Comparison of ENCODE assay signal across 1 cellular context in genomic region chr1:20787100-20787774, GRCh38.
TF ChIP-seq lines count a peak whose summit lies in the region.

A gene with protein sequence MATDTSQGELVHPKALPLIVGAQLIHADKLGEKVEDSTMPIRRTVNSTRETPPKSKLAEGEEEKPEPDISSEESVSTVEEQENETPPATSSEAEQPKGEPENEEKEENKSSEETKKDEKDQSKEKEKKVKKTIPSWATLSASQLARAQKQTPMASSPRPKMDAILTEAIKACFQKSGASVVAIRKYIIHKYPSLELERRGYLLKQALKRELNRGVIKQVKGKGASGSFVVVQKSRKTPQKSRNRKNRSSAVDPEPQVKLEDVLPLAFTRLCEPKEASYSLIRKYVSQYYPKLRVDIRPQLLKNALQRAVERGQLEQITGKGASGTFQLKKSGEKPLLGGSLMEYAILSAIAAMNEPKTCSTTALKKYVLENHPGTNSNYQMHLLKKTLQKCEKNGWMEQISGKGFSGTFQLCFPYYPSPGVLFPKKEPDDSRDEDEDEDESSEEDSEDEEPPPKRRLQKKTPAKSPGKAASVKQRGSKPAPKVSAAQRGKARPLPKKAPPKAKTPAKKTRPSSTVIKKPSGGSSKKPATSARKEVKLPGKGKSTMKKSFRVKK (minus strand): TSS chr1:20787307. CDS start chr1:20780440, 6,867 bp downstream.

TF ChIP-seq in K562, 482 proteins besides CTCF, POLR2A, EP300 and RAD21 (continued from another document and continues in another):
- TF ChIP-seq THAP12 (CRISPR knock-in tag; IDR thresholded peaks at IDR 0.05) (peak; percentile 83), TAF7 (tag; IDR thresholded peaks at IDR 0.05) (peak; percentile 60; the same call in 1 of the 2 replicates), NFIX (CRISPR knock-in tag; IDR thresholded peaks at IDR 0.05; ENCODE audit: low read depth) (no peak), KAT7 (CRISPR knock-in tag; IDR thresholded peaks at IDR 0.05; ENCODE audit: borderline replicate concordance) (no peak), SPI1 (IDR thresholded peaks at IDR 0.05; ENCODE audit: borderline replicate concordance, low read depth, low read length) (no peak), FOXJ2 (tag; IDR thresholded peaks at IDR 0.05) (no peak), KDM2B (CRISPR knock-in tag; IDR thresholded peaks at IDR 0.05) (peak; percentile 92; the same call in 1 of the 2 replicates), ZNF408 (CRISPR knock-in tag; IDR thresholded peaks at IDR 0.05; ENCODE audit: low read depth) (no peak), ILK (tag; IDR thresholded peaks at IDR 0.05; ENCODE audit: borderline replicate concordance, low read depth) (no peak), ZKSCAN3 (CRISPR knock-in tag; IDR thresholded peaks at IDR 0.05) (no peak), GABPB2 (CRISPR knock-in tag; conservative IDR thresholded peaks at IDR 0.05) (no peak), MYNN (IDR thresholded peaks at IDR 0.05) (no peak), MYNN (CRISPR knock-in tag; IDR thresholded peaks at IDR 0.05) (no peak), GTF2A2 (tag; IDR thresholded peaks at IDR 0.05) (peak; percentile 56; the same call in 1 of the 2 replicates), TRIM24 (IDR thresholded peaks at IDR 0.05) (no peak), MLX (CRISPR knock-in tag; conservative IDR thresholded peaks at IDR 0.05) (no peak), HMGN3 (IDR thresholded peaks at IDR 0.05; ENCODE audit: borderline replicate concordance, extremely low read depth, insufficient read length, low read depth, low read length) (peak; percentile 28), MCM3 (IDR thresholded peaks at IDR 0.05) (no peak), RBM15 (IDR thresholded peaks at IDR 0.05; ENCODE audit: insufficient read depth, low read length) (no peak), CHCHD3 (CRISPR knock-in tag; IDR thresholded peaks at IDR 0.05) (no peak), PML (IDR thresholded peaks at IDR 0.05; ENCODE audit: low read length) (0 out of 2 replicates have a peak, but pooled peaks have one; percentile 22), RBM34 (IDR thresholded peaks at IDR 0.05; ENCODE audit: borderline replicate concordance, insufficient read depth, low read length) (no peak), SNRNP70 (optimal IDR thresholded peaks at IDR 0.05; ENCODE audit: low read depth, low read length) (no peak), ZFP30 (CRISPR knock-in tag; IDR thresholded peaks at IDR 0.05; ENCODE audit: borderline replicate concordance) (no peak), ZNF766 (CRISPR knock-in tag; conservative IDR thresholded peaks at IDR 0.05) (peak; percentile 95), POLR2B (IDR thresholded peaks at IDR 0.05; ENCODE audit: low read depth, partially characterized antibody) (peak; percentile 71), SMARCE1 (IDR thresholded peaks at IDR 0.05) (0 out of 2 replicates have a peak, but pooled peaks have one; percentile 36), SOX6 (IDR thresholded peaks at IDR 0.05) (no peak), ZNF324 (CRISPR knock-in tag; IDR thresholded peaks at IDR 0.05) (no peak), FOXO4 (CRISPR knock-in tag; IDR thresholded peaks at IDR 0.05) (no peak), ILF3 (IDR thresholded peaks at IDR 0.05; ENCODE audit: borderline replicate concordance) (peak; percentile 75; the same call in 1 of the 2 replicates), RB1 (IDR thresholded peaks at IDR 0.05; ENCODE audit: low read depth) (peak; percentile 82), OTX1 (CRISPR knock-in tag; IDR thresholded peaks at IDR 0.05) (no peak), HSF4 (CRISPR knock-in tag; IDR thresholded peaks at IDR 0.05; ENCODE audit: borderline replicate concordance) (no peak)
- TF ChIP-seq, protein P1, sequence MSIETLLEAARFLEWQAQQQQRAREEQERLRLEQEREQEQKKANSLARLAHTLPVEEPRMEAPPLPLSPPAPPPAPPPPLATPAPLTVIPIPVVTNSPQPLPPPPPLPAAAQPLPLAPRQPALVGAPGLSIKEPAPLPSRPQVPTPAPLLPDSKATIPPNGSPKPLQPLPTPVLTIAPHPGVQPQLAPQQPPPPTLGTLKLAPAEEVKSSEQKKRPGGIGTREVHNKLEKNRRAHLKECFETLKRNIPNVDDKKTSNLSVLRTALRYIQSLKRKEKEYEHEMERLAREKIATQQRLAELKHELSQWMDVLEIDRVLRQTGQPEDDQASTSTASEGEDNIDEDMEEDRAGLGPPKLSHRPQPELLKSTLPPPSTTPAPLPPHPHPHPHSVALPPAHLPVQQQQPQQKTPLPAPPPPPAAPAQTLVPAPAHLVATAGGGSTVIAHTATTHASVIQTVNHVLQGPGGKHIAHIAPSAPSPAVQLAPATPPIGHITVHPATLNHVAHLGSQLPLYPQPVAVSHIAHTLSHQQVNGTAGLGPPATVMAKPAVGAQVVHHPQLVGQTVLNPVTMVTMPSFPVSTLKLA (conservative IDR thresholded peaks at IDR 0.05) = peak; percentile 11 to 19; a peak in 2 of 4 replicates
- TF ChIP-seq, protein P2, sequence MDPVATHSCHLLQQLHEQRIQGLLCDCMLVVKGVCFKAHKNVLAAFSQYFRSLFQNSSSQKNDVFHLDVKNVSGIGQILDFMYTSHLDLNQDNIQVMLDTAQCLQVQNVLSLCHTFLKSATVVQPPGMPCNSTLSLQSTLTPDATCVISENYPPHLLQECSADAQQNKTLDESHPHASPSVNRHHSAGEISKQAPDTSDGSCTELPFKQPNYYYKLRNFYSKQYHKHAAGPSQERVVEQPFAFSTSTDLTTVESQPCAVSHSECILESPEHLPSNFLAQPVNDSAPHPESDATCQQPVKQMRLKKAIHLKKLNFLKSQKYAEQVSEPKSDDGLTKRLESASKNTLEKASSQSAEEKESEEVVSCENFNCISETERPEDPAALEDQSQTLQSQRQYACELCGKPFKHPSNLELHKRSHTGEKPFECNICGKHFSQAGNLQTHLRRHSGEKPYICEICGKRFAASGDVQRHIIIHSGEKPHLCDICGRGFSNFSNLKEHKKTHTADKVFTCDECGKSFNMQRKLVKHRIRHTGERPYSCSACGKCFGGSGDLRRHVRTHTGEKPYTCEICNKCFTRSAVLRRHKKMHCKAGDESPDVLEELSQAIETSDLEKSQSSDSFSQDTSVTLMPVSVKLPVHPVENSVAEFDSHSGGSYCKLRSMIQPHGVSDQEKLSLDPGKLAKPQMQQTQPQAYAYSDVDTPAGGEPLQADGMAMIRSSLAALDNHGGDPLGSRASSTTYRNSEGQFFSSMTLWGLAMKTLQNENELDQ (CRISPR knock-in tag; IDR thresholded peaks at IDR 0.05; ENCODE audit: borderline replicate concordance) = no peak
- TF ChIP-seq, protein P3, sequence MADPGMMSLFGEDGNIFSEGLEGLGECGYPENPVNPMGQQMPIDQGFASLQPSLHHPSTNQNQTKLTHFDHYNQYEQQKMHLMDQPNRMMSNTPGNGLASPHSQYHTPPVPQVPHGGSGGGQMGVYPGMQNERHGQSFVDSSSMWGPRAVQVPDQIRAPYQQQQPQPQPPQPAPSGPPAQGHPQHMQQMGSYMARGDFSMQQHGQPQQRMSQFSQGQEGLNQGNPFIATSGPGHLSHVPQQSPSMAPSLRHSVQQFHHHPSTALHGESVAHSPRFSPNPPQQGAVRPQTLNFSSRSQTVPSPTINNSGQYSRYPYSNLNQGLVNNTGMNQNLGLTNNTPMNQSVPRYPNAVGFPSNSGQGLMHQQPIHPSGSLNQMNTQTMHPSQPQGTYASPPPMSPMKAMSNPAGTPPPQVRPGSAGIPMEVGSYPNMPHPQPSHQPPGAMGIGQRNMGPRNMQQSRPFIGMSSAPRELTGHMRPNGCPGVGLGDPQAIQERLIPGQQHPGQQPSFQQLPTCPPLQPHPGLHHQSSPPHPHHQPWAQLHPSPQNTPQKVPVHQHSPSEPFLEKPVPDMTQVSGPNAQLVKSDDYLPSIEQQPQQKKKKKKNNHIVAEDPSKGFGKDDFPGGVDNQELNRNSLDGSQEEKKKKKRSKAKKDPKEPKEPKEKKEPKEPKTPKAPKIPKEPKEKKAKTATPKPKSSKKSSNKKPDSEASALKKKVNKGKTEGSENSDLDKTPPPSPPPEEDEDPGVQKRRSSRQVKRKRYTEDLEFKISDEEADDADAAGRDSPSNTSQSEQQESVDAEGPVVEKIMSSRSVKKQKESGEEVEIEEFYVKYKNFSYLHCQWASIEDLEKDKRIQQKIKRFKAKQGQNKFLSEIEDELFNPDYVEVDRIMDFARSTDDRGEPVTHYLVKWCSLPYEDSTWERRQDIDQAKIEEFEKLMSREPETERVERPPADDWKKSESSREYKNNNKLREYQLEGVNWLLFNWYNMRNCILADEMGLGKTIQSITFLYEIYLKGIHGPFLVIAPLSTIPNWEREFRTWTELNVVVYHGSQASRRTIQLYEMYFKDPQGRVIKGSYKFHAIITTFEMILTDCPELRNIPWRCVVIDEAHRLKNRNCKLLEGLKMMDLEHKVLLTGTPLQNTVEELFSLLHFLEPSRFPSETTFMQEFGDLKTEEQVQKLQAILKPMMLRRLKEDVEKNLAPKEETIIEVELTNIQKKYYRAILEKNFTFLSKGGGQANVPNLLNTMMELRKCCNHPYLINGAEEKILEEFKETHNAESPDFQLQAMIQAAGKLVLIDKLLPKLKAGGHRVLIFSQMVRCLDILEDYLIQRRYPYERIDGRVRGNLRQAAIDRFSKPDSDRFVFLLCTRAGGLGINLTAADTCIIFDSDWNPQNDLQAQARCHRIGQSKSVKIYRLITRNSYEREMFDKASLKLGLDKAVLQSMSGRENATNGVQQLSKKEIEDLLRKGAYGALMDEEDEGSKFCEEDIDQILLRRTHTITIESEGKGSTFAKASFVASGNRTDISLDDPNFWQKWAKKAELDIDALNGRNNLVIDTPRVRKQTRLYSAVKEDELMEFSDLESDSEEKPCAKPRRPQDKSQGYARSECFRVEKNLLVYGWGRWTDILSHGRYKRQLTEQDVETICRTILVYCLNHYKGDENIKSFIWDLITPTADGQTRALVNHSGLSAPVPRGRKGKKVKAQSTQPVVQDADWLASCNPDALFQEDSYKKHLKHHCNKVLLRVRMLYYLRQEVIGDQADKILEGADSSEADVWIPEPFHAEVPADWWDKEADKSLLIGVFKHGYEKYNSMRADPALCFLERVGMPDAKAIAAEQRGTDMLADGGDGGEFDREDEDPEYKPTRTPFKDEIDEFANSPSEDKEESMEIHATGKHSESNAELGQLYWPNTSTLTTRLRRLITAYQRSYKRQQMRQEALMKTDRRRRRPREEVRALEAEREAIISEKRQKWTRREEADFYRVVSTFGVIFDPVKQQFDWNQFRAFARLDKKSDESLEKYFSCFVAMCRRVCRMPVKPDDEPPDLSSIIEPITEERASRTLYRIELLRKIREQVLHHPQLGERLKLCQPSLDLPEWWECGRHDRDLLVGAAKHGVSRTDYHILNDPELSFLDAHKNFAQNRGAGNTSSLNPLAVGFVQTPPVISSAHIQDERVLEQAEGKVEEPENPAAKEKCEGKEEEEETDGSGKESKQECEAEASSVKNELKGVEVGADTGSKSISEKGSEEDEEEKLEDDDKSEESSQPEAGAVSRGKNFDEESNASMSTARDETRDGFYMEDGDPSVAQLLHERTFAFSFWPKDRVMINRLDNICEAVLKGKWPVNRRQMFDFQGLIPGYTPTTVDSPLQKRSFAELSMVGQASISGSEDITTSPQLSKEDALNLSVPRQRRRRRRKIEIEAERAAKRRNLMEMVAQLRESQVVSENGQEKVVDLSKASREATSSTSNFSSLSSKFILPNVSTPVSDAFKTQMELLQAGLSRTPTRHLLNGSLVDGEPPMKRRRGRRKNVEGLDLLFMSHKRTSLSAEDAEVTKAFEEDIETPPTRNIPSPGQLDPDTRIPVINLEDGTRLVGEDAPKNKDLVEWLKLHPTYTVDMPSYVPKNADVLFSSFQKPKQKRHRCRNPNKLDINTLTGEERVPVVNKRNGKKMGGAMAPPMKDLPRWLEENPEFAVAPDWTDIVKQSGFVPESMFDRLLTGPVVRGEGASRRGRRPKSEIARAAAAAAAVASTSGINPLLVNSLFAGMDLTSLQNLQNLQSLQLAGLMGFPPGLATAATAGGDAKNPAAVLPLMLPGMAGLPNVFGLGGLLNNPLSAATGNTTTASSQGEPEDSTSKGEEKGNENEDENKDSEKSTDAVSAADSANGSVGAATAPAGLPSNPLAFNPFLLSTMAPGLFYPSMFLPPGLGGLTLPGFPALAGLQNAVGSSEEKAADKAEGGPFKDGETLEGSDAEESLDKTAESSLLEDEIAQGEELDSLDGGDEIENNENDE (IDR thresholded peaks at IDR 0.05; ENCODE audit: low read depth, low read length) = no peak
- TF ChIP-seq, protein P4, sequence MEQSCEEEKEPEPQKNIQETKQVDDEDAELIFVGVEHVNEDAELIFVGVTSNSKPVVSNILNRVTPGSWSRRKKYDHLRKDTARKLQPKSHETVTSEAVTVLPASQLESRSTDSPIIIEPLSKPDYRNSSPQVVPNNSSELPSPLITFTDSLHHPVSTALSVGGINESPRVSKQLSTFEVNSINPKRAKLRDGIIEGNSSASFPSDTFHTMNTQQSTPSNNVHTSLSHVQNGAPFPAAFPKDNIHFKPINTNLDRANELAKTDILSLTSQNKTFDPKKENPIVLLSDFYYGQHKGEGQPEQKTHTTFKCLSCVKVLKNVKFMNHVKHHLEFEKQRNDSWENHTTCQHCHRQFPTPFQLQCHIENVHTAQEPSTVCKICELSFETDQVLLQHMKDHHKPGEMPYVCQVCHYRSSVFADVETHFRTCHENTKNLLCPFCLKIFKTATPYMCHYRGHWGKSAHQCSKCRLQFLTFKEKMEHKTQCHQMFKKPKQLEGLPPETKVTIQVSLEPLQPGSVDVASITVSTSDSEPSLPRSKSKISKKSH (CRISPR knock-in tag; IDR thresholded peaks at IDR 0.05) = no peak
